1 cellular context compared by ENCODE assay signal in the genomic region with DNA sequence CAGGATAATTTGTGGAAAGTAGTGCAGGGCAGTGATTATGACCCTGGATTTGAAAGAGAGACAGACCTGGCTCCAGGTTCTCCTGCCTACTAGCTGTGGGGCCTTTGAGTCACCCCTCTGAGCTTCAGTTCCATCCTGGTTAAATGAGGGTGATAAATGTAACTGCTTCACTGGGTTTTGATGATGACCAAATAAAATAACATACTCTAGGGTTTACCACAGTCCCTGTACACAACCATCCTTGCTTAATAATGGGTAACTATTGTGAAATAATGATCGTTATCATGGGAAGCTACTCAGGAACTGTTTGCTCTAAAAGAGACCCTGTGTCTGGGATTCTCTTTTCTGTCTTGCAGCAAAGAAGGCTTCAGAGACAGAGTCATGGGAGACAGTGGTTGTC.
A peak's percentile ranks its signal among the peaks of the same experiment; 100 is the strongest.
TF ChIP-seq lines count a peak whose summit lies in the region.

No MANE protein-coding gene starts in this region.

TF ChIP-seq in K562, 482 proteins besides CTCF, POLR2A, EP300 and RAD21:
- TF ChIP-seq CEBPG (CRISPR knock-in tag; IDR thresholded peaks at IDR 0.05) (peak; percentile 74), CEBPG (tag; conservative IDR thresholded peaks at IDR 0.05 in 1 of 2, IDR thresholded peaks at IDR 0.05 in 1 of 2) (peak; percentile 88 to 97), RREB1 (CRISPR knock-in tag; IDR thresholded peaks at IDR 0.05) (no peak), SOX6 (IDR thresholded peaks at IDR 0.05) (no peak), CEBPB (tag; IDR thresholded peaks at IDR 0.05) (peak; percentile 97)
- TF ChIP-seq, protein P1, sequence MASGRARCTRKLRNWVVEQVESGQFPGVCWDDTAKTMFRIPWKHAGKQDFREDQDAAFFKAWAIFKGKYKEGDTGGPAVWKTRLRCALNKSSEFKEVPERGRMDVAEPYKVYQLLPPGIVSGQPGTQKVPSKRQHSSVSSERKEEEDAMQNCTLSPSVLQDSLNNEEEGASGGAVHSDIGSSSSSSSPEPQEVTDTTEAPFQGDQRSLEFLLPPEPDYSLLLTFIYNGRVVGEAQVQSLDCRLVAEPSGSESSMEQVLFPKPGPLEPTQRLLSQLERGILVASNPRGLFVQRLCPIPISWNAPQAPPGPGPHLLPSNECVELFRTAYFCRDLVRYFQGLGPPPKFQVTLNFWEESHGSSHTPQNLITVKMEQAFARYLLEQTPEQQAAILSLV (tag; IDR thresholded peaks at IDR 0.05) = peak; percentile 68
- TF ChIP-seq, protein P2, sequence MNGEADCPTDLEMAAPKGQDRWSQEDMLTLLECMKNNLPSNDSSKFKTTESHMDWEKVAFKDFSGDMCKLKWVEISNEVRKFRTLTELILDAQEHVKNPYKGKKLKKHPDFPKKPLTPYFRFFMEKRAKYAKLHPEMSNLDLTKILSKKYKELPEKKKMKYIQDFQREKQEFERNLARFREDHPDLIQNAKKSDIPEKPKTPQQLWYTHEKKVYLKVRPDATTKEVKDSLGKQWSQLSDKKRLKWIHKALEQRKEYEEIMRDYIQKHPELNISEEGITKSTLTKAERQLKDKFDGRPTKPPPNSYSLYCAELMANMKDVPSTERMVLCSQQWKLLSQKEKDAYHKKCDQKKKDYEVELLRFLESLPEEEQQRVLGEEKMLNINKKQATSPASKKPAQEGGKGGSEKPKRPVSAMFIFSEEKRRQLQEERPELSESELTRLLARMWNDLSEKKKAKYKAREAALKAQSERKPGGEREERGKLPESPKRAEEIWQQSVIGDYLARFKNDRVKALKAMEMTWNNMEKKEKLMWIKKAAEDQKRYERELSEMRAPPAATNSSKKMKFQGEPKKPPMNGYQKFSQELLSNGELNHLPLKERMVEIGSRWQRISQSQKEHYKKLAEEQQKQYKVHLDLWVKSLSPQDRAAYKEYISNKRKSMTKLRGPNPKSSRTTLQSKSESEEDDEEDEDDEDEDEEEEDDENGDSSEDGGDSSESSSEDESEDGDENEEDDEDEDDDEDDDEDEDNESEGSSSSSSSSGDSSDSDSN (IDR thresholded peaks at IDR 0.05; ENCODE audit: borderline replicate concordance in 1 of 2, low read depth in 2 of 2, low read length in 2 of 2) = no peak
